In genomic region chr5:44942524-44943001, GRCh38 we compare ENCODE assay signal across 26 cellular contexts.
DNase-seq lines count a peak whose midpoint lies in the region; ATAC-seq and TF ChIP-seq lines count a peak whose summit lies in the region.
"Had no signal": no experiment of that assay in that cellular context is flagged by ENCODE, and none has a peak within 500 bp of the region (broad histone marks: within the 10 kb centered on the region; RNA-seq: fewer than 3 reads in every experiment).

No MANE protein-coding gene starts in this region.

- H3K4me1 ChIP-seq in GM23248 (ENCODE audit: insufficient read depth) (no peaks in the 10 kb centered on the region), endodermal cell (ENCODE audit: control insufficient read depth, insufficient read depth, low read length) (peaks cover 18% of the 10 kb centered on the region)
- H3K4me1 ChIP-seq: adrenal gland, tibial nerve had no signal

- DNase-seq in GM23248 (peak; percentile 16), OCI-M1 (lab: John Stamatoyannopoulos, UW) (peak; percentile 53), endodermal cell (no peak), neural crest cell (ENCODE audit: low read depth, low spot score) (no peak), GM13976 (ENCODE audit: low spot score) (no peak), DMS114 treated with DMSO at 0.1 percent for 48 hours (lab: John Stamatoyannopoulos, UW; ENCODE audit: unreplicated experiment) (no peak), natural killer cell (no peak)
- DNase-seq: activated CD4-positive, alpha-beta T cell treated with anti-CD3 and anti-CD28 coated beads, Interleukin-2, amount 50 U/mL, for 48 hours; activated gamma-delta T cell treated with Interleukin-2 at 50 U/mL for 16 hours; adrenal gland; CD4-positive, alpha-beta memory T cell; dermis blood vessel endothelial cell; DMS53; left cardiac atrium; NCI-H1417; NCI-H2171; NCI-H526 treated with DMSO at 0.1 percent for 48 hours; small intestine; stimulated activated CD4-positive, alpha-beta T cell treated with anti-CD3 and anti-CD28 coated beads, Interleukin-4, amount 100 ng/mL, for 1 hour had no signal

- WGBS in GM23248 (ENCODE audit: low coverage in 1 of 2, low lambda C conversion rate in 2 of 2, missing lambda C conversion rate in 2 of 2), 2 experiments = 7 to 8% methylated on average over 4 of the region's 4 CpGs
- 68% methylated on average over 4 of the region's 4 CpGs; no CpG with 5 or more reads in 1 of the 2 experiments for WGBS in endodermal cell (ENCODE audit: insufficient coverage in 1 of 2, insufficient read length in 1 of 2), 2 experiments

- H3K9ac ChIP-seq in GM23248 (no peak overlapping the region), endodermal cell (ENCODE audit: extremely low read depth, low read length, poor library complexity, severe bottlenecking) (no peak overlapping the region)

- no peaks in the 10 kb centered on the region for H3K9me2 ChIP-seq in GM23248 (ENCODE audit: insufficient read depth)

- H3K27me3 Mint-ChIP-seq in endodermal cell (ENCODE audit: insufficient read depth) = no peaks in the 10 kb centered on the region
- H3K27me3 Mint-ChIP-seq in neural crest cell (ENCODE audit: low read depth) = no peaks in the 10 kb centered on the region
- H3K27me3 Mint-ChIP-seq in natural killer cell (ENCODE audit: low read depth in 2 of 2) = no peaks in the 10 kb centered on the region
- H3K27me3 Mint-ChIP-seq: stimulated activated naive CD8-positive, alpha-beta T cell treated with anti-CD3 and anti-CD28 coated beads, Interleukin-15, Interleukin-2, amounts not matched to agents 100 ng/mL and 50 ng/mL, for 24 hours had no signal

- H3K27me3 ChIP-seq in GM23248 (replicated peaks; ENCODE audit: insufficient read depth) (no peaks in the 10 kb centered on the region), endodermal cell (ENCODE audit: control insufficient read depth, insufficient read depth, low read length, poor library complexity, severe bottlenecking) (no peaks in the 10 kb centered on the region)
- H3K27me3 ChIP-seq: adrenal gland, tibial nerve had no signal

- peak overlapping the region; percentile 40 for H3K4me2 ChIP-seq in GM23248 (ENCODE audit: unreplicated experiment)

- H3K36me3 Mint-ChIP-seq in endodermal cell (ENCODE audit: low read depth) = peaks cover 2% of the 10 kb centered on the region
- peaks cover 2% of the 10 kb centered on the region for H3K36me3 Mint-ChIP-seq in neural crest cell (ENCODE audit: low read depth)
- no peaks in the 10 kb centered on the region for H3K36me3 Mint-ChIP-seq in natural killer cell
- H3K36me3 Mint-ChIP-seq: CD4-positive, alpha-beta memory T cell; mesothelial cell of epicardium had no signal

- intact Hi-C loops in natural killer cell (cut with micrococcal nuclease) = no loop called here

- H3K4me3 ChIP-seq in GM23248 (no peak overlapping the region), endodermal cell (ENCODE audit: low read length) (no peak overlapping the region)
- H3K4me3 ChIP-seq: adrenal gland had no signal

- H3K4me3 Mint-ChIP-seq in endodermal cell = no peak overlapping the region
- no peak overlapping the region for H3K4me3 Mint-ChIP-seq in neural crest cell
- no peak overlapping the region for H3K4me3 Mint-ChIP-seq in natural killer cell
- H3K4me3 Mint-ChIP-seq: CD4-positive, alpha-beta memory T cell; mesothelial cell of epicardium; stimulated activated naive CD8-positive, alpha-beta T cell treated with anti-CD3 and anti-CD28 coated beads, Interleukin-15, Interleukin-2, amounts not matched to agents 100 ng/mL and 50 ng/mL, for 24 hours; T-helper 1 cell treated with Interleukin-12 subunit alpha and Interleukin-12 subunit beta and Interleukin-4 antibody, amounts not matched to agents 30 μg/mL and 1 μg/mL, for 36 hours had no signal

- H3K36me3 ChIP-seq in GM23248 (ENCODE audit: low read depth) (no peaks in the 10 kb centered on the region), endodermal cell (ENCODE audit: control insufficient read depth, insufficient read depth, low read length) (no peaks in the 10 kb centered on the region)
- H3K36me3 ChIP-seq: adrenal gland, tibial nerve had no signal

- no peaks in the 10 kb centered on the region for H3K79me2 ChIP-seq in GM23248 (ENCODE audit: insufficient read depth)

- H2AFZ ChIP-seq in GM23248 = peak overlapping the region; percentile 41

- H3F3A ChIP-seq in GM23248 (ENCODE audit: insufficient read depth) = no peaks in the 10 kb centered on the region

- H3K27ac ChIP-seq in GM23248 = no peak overlapping the region
- peak overlapping the region; percentile 75 for H3K27ac ChIP-seq in endodermal cell (ENCODE audit: low read depth, low read length)
- H3K27ac ChIP-seq: adrenal gland had no signal

- H3K27ac Mint-ChIP-seq in endodermal cell = peak overlapping the region; percentile 8
- H3K27ac Mint-ChIP-seq in neural crest cell (ENCODE audit: unreplicated experiment) = peak overlapping the region; percentile 78
- no peak overlapping the region for H3K27ac Mint-ChIP-seq in natural killer cell
- H3K27ac Mint-ChIP-seq: CD4-positive, alpha-beta memory T cell; mesothelial cell of epicardium; stimulated activated naive CD8-positive, alpha-beta T cell treated with anti-CD3 and anti-CD28 coated beads, Interleukin-15, Interleukin-2, amounts not matched to agents 100 ng/mL and 50 ng/mL, for 24 hours; T-helper 1 cell treated with Interleukin-12 subunit alpha and Interleukin-12 subunit beta and Interleukin-4 antibody, amounts not matched to agents 30 μg/mL and 1 μg/mL, for 36 hours had no signal

- H3K9me3 ChIP-seq in GM23248 (ENCODE audit: low read depth) = no peaks in the 10 kb centered on the region
- H3K9me3 ChIP-seq in endodermal cell (ENCODE audit: control insufficient read depth, low read length) = no peaks in the 10 kb centered on the region
- H3K9me3 ChIP-seq: adrenal gland, tibial nerve had no signal

- in situ Hi-C loops in GM23248 (cut with MboI) = no loop called here
- in situ Hi-C loops in GM13976 (cut with MboI; ENCODE audit: low sequenced_read_pairs, unreplicated experiment) = no loop called here

- ATAC-seq in HG03432 (IDR thresholded peaks at IDR 0.05; ENCODE audit: unreplicated experiment) = no peak
- ATAC-seq in natural killer cell = no peak
- ATAC-seq: HepG2, left cardiac atrium had no signal

- TF ChIP-seq CTCF in endodermal cell (conservative IDR thresholded peaks at IDR 0.05) = no peak
- no peak for TF ChIP-seq CTCF in neural crest cell (conservative IDR thresholded peaks at IDR 0.05)
- no peak for TF ChIP-seq CTCF in GM13976 (IDR thresholded peaks at IDR 0.05; ENCODE audit: borderline replicate concordance, control extremely low read depth, extremely low read depth, insufficient read depth, missing control alignments)
- no peak for TF ChIP-seq CTCF in natural killer cell (IDR thresholded peaks at IDR 0.05)

- H3K9me3 Mint-ChIP-seq in endodermal cell (peaks cover 9% of the 10 kb centered on the region), neural crest cell (peaks cover 6% of the 10 kb centered on the region), natural killer cell (peaks cover 4 to 7% of the 10 kb centered on the region in 2 donors)
- H3K9me3 Mint-ChIP-seq: nephron had no signal

- no peaks in the 10 kb centered on the region for H4K20me1 ChIP-seq in GM23248 (ENCODE audit: insufficient read depth)

- H3K4me1 Mint-ChIP-seq in endodermal cell (peaks cover 33% of the 10 kb centered on the region), neural crest cell (peaks cover 23% of the 10 kb centered on the region), natural killer cell (no peaks in the 10 kb centered on the region)
- H3K4me1 Mint-ChIP-seq: nephron had no signal

Comparison
In these comparisons a context has a peak if more than half of its experiments do, and no peak if none do; other contexts are left out.
1. DNase-seq: peak in GM23248 (single experiment) and OCI-M1 (single experiment); none in endodermal cell (single experiment), neural crest cell (single experiment), GM13976 (single experiment), DMS114 treated with DMSO at 0.1 percent for 48 hours (single experiment) and natural killer cell (single experiment).
2. H3K27ac Mint-ChIP-seq: peak in endodermal cell (single experiment) and neural crest cell (single experiment); none in natural killer cell (0 of 2).